Comparison of ENCODE assay signal across 9 cellular contexts in the genomic region with DNA sequence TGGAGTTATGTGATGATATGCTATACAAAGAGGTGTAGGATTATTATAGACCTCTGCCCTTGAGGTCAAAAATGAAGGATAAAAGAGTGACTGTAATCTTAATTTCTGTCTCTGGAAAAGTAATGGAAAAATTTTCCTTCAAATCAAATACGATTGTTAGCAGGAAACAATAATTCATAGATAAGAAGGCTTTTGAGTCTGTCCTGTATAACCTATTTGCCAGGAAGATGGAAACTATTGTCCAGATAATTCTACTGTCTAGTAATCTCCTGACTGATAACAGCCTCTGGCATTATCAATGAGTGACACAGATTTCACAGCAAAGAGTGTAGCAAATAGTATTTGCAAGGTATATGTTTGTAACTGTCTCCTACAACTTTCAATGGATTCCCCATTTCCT.
"Had no signal": no experiment of that assay in that cellular context is flagged by ENCODE, and none has a peak within 500 bp of the region (broad histone marks: within the 10 kb centered on the region; RNA-seq: fewer than 3 reads in every experiment).

No MANE protein-coding gene starts in this region.

- FAIRE-seq: K562 had no signal

- DNase-seq: GM23248, GOT3, H7, HFFc6, IMR-90 had no signal

- H3K4me1 ChIP-seq: HAP-1 had no signal

- H3K27ac ChIP-seq: GM23248, HL-60 had no signal

- H2AFZ ChIP-seq: GM23248 had no signal

- H3K9ac ChIP-seq: GM23248 had no signal

- H3K36me3 ChIP-seq: HAP-1 had no signal

- H3K4me3 ChIP-seq: GM23248, HAP-1, K562 had no signal

- H3K27ac Mint-ChIP-seq: HFFc6 had no signal

- ATAC-seq: HCT116, K562 had no signal

- H3K9me3 ChIP-seq: HAP-1 had no signal

- H3K4me3 Mint-ChIP-seq: HFFc6 had no signal
